Comparison of ENCODE assay signal across 1 cellular context in the genomic region with DNA sequence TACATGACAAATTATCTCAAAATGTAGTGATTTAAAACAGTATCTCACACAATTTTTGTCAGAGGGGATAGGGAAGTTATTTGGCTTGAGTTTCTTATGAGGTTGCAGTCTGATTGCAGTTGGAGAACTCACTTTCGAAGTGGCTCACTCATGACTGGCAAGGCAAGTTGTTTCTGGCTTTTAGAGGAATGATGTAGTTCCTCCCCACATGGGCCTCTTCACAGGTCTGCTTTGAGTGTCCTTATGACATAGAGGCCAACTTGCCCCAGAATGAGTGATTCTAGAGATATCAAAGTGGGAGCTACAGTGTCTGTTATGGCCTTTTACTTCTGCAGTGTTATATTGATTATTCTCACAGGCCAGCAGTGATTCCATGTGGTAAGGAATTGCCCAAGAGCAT.
TF ChIP-seq lines count a peak whose summit lies in the region.

No MANE protein-coding gene starts in this region.

TF ChIP-seq in H1, 55 proteins besides CTCF, POLR2A, EP300 and RAD21 (continued from another document):
- TF ChIP-seq, protein P1, sequence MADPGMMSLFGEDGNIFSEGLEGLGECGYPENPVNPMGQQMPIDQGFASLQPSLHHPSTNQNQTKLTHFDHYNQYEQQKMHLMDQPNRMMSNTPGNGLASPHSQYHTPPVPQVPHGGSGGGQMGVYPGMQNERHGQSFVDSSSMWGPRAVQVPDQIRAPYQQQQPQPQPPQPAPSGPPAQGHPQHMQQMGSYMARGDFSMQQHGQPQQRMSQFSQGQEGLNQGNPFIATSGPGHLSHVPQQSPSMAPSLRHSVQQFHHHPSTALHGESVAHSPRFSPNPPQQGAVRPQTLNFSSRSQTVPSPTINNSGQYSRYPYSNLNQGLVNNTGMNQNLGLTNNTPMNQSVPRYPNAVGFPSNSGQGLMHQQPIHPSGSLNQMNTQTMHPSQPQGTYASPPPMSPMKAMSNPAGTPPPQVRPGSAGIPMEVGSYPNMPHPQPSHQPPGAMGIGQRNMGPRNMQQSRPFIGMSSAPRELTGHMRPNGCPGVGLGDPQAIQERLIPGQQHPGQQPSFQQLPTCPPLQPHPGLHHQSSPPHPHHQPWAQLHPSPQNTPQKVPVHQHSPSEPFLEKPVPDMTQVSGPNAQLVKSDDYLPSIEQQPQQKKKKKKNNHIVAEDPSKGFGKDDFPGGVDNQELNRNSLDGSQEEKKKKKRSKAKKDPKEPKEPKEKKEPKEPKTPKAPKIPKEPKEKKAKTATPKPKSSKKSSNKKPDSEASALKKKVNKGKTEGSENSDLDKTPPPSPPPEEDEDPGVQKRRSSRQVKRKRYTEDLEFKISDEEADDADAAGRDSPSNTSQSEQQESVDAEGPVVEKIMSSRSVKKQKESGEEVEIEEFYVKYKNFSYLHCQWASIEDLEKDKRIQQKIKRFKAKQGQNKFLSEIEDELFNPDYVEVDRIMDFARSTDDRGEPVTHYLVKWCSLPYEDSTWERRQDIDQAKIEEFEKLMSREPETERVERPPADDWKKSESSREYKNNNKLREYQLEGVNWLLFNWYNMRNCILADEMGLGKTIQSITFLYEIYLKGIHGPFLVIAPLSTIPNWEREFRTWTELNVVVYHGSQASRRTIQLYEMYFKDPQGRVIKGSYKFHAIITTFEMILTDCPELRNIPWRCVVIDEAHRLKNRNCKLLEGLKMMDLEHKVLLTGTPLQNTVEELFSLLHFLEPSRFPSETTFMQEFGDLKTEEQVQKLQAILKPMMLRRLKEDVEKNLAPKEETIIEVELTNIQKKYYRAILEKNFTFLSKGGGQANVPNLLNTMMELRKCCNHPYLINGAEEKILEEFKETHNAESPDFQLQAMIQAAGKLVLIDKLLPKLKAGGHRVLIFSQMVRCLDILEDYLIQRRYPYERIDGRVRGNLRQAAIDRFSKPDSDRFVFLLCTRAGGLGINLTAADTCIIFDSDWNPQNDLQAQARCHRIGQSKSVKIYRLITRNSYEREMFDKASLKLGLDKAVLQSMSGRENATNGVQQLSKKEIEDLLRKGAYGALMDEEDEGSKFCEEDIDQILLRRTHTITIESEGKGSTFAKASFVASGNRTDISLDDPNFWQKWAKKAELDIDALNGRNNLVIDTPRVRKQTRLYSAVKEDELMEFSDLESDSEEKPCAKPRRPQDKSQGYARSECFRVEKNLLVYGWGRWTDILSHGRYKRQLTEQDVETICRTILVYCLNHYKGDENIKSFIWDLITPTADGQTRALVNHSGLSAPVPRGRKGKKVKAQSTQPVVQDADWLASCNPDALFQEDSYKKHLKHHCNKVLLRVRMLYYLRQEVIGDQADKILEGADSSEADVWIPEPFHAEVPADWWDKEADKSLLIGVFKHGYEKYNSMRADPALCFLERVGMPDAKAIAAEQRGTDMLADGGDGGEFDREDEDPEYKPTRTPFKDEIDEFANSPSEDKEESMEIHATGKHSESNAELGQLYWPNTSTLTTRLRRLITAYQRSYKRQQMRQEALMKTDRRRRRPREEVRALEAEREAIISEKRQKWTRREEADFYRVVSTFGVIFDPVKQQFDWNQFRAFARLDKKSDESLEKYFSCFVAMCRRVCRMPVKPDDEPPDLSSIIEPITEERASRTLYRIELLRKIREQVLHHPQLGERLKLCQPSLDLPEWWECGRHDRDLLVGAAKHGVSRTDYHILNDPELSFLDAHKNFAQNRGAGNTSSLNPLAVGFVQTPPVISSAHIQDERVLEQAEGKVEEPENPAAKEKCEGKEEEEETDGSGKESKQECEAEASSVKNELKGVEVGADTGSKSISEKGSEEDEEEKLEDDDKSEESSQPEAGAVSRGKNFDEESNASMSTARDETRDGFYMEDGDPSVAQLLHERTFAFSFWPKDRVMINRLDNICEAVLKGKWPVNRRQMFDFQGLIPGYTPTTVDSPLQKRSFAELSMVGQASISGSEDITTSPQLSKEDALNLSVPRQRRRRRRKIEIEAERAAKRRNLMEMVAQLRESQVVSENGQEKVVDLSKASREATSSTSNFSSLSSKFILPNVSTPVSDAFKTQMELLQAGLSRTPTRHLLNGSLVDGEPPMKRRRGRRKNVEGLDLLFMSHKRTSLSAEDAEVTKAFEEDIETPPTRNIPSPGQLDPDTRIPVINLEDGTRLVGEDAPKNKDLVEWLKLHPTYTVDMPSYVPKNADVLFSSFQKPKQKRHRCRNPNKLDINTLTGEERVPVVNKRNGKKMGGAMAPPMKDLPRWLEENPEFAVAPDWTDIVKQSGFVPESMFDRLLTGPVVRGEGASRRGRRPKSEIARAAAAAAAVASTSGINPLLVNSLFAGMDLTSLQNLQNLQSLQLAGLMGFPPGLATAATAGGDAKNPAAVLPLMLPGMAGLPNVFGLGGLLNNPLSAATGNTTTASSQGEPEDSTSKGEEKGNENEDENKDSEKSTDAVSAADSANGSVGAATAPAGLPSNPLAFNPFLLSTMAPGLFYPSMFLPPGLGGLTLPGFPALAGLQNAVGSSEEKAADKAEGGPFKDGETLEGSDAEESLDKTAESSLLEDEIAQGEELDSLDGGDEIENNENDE (IDR thresholded peaks at IDR 0.05; ENCODE audit: insufficient replicate concordance, low read length), result no peak
